Comparison of ENCODE assay signal across 1 cellular context in genomic region chr6:167858086-167858591, GRCh38.
TF ChIP-seq lines count a peak whose summit lies in the region.

No MANE protein-coding gene starts in this region.

TF ChIP-seq in HepG2, 621 proteins besides CTCF, POLR2A, EP300 and RAD21 (continued from another document):
- TF ChIP-seq ZNF614 (CRISPR knock-in tag; IDR thresholded peaks at IDR 0.05; ENCODE audit: borderline replicate concordance): no peak
- TF ChIP-seq SETDB1 (CRISPR knock-in tag; IDR thresholded peaks at IDR 0.05; ENCODE audit: borderline replicate concordance): no peak
- no peak for TF ChIP-seq ATM (IDR thresholded peaks at IDR 0.05; ENCODE audit: borderline replicate concordance)
- TF ChIP-seq MAFK (conservative IDR thresholded peaks at IDR 0.05 in 1 of 2, IDR thresholded peaks at IDR 0.05 in 1 of 2; ENCODE audit: low read length in 2 of 2): peak; percentile 78 to 87
